2 cellular contexts compared by ENCODE assay signal in genomic region chr1:160637821-160638539, GRCh38.
TF ChIP-seq lines count a peak whose summit lies in the region.

No MANE protein-coding gene starts in this region.

TF ChIP-seq in SK-N-SH, 30 proteins besides CTCF, POLR2A, EP300 and RAD21:
- no peak for TF ChIP-seq FOXJ3 (CRISPR knock-in tag; IDR thresholded peaks at IDR 0.05)
- no peak for TF ChIP-seq TEAD4 (IDR thresholded peaks at IDR 0.05; ENCODE audit: borderline replicate concordance, insufficient read depth)
- no peak for TF ChIP-seq MXI1 (IDR thresholded peaks at IDR 0.05; ENCODE audit: low read depth, low read length)
- TF ChIP-seq CHD2 (IDR thresholded peaks at IDR 0.05; ENCODE audit: low read length, partially characterized antibody): no peak
- TF ChIP-seq RXRA (IDR thresholded peaks at IDR 0.05; ENCODE audit: borderline replicate concordance, low read depth): no peak
- TF ChIP-seq SIN3A (IDR thresholded peaks at IDR 0.05; ENCODE audit: borderline replicate concordance, low read depth, low read length): no peak
- no peak for TF ChIP-seq GABPA (IDR thresholded peaks at IDR 0.05; ENCODE audit: low read depth)
- TF ChIP-seq ZBTB33 (IDR thresholded peaks at IDR 0.05; ENCODE audit: borderline replicate concordance, low read depth): no peak
- TF ChIP-seq FOXM1 (IDR thresholded peaks at IDR 0.05; ENCODE audit: low read depth): no peak
- no peak for TF ChIP-seq SMC3 (IDR thresholded peaks at IDR 0.05; ENCODE audit: low read depth, low read length)
- TF ChIP-seq MEF2A (IDR thresholded peaks at IDR 0.05; ENCODE audit: borderline replicate concordance, low read depth): no peak
- no peak for TF ChIP-seq USF2 (IDR thresholded peaks at IDR 0.05; ENCODE audit: borderline replicate concordance, low read depth, low read length)
- no peak for TF ChIP-seq TCF12 (IDR thresholded peaks at IDR 0.05)
- TF ChIP-seq ELF1 (IDR thresholded peaks at IDR 0.05): no peak
TF ChIP-seq in SK-N-SH: peak in this region for 0.

TF ChIP-seq in SK-N-SH treated with all-trans-retinoic acid at 6 μM for 48 hours, 23 proteins besides CTCF, POLR2A, EP300 and RAD21:
- TF ChIP-seq PPARA (CRISPR knock-in tag; IDR thresholded peaks at IDR 0.05; ENCODE audit: borderline replicate concordance) (no peak), BACH2 (CRISPR knock-in tag; IDR thresholded peaks at IDR 0.05; ENCODE audit: borderline replicate concordance) (no peak), ZFP30 (CRISPR knock-in tag; IDR thresholded peaks at IDR 0.05) (no peak), ZFP3 (CRISPR knock-in tag; IDR thresholded peaks at IDR 0.05) (no peak), RARB (CRISPR knock-in tag; IDR thresholded peaks at IDR 0.05) (no peak), POU6F1 (CRISPR knock-in tag; IDR thresholded peaks at IDR 0.05; ENCODE audit: borderline replicate concordance, low read depth) (no peak), SNAI2 (CRISPR knock-in tag; IDR thresholded peaks at IDR 0.05) (no peak), ZNF8 (CRISPR knock-in tag; IDR thresholded peaks at IDR 0.05) (no peak), CREB5 (CRISPR knock-in tag; IDR thresholded peaks at IDR 0.05; ENCODE audit: low read depth) (no peak), ESRRG (CRISPR knock-in tag; IDR thresholded peaks at IDR 0.05) (no peak), CSDC2 (CRISPR knock-in tag; IDR thresholded peaks at IDR 0.05) (no peak), ZNF565 (CRISPR knock-in tag; conservative IDR thresholded peaks at IDR 0.05; ENCODE audit: low read depth) (no peak), ISL1 (CRISPR knock-in tag; IDR thresholded peaks at IDR 0.05) (no peak)
TF ChIP-seq in SK-N-SH treated with all-trans-retinoic acid at 6 μM for 48 hours: peak in this region for 0.
